In genomic region chr9:110072597-110073355, GRCh38 we compare ENCODE assay signal across 21 cellular contexts.
DNase-seq lines count a peak whose midpoint lies in the region; ATAC-seq and TF ChIP-seq lines count a peak whose summit lies in the region.
"Had no signal": no experiment of that assay in that cellular context is flagged by ENCODE, and none has a peak within 500 bp of the region (broad histone marks: within the 10 kb centered on the region; RNA-seq: fewer than 3 reads in every experiment).

No MANE protein-coding gene starts in this region.

- CTCF ChIA-PET in activated B cell treated with CpG ODN at 0.5 μM for 24 hours (lab: Charles Lee) = interaction anchor here (0.7 to 0.8 kb wide), 2 partner anchors 14 to 169 kb away, joined by 3 to 4 read pairs; no protein-coding TSS in a partner anchor

- peak overlapping the region; percentile 13 for H3K4me3 Mint-ChIP-seq in activated B cell treated with CpG ODN at 0.5 μM for 24 hours
- H3K4me3 Mint-ChIP-seq: activated naive CD8-positive, alpha-beta T cell treated with anti-CD3 and anti-CD28 coated beads for 36 hours; activated T-cell treated with anti-CD3 and anti-CD28 coated beads, Interleukin-2, amount 50 U/mL, for 72 hours; brain; CD8-positive, alpha-beta T cell; H9 had no signal

- no peaks in the 10 kb centered on the region for H3K9me3 Mint-ChIP-seq in activated B cell treated with CpG ODN at 0.5 μM for 24 hours
- H3K9me3 Mint-ChIP-seq: activated naive CD8-positive, alpha-beta T cell treated with anti-CD3 and anti-CD28 coated beads for 36 hours; activated T-cell treated with anti-CD3 and anti-CD28 coated beads, Interleukin-2, amount 50 U/mL, for 72 hours; brain; CD8-positive, alpha-beta T cell; H9 had no signal

- TF ChIP-seq CTCF in activated B cell treated with CpG ODN at 0.5 μM for 24 hours (IDR thresholded peaks at IDR 0.05) (no peak), retinal pigment epithelial cell (conservative IDR thresholded peaks at IDR 0.05; ENCODE audit: low read depth, low read length) (no peak)

- POLR2A ChIA-PET in activated B cell treated with CpG ODN at 0.5 μM for 24 hours (lab: Charles Lee) = interaction anchor here (1.6 kb wide), 1 partner anchor 11 kb away, joined by 3 read pairs; no protein-coding TSS in a partner anchor

- intact Hi-C loops in activated B cell treated with CpG ODN at 0.5 μM for 24 hours (cut with micrococcal nuclease) = loop anchor here (5.0 kb wide), 1 partner anchor 35 kb away; no protein-coding TSS in a partner anchor
- intact Hi-C loops in left ventricle myocardium superior (cut with micrococcal nuclease) = loop anchor here (10.0 kb wide), 1 partner anchor 72 kb away; no protein-coding TSS in a partner anchor

- ATAC-seq in activated B cell treated with CpG ODN at 0.5 μM for 24 hours (ENCODE audit: low read depth) (no peak), left ventricle myocardium superior (peak; percentile 71), HG03342 (IDR thresholded peaks at IDR 0.05; ENCODE audit: unreplicated experiment) (no peak), GM21367 (IDR thresholded peaks at IDR 0.05; ENCODE audit: unreplicated experiment) (no peak)
- ATAC-seq: activated T-cell treated with anti-CD3 and anti-CD28 coated beads, Interleukin-2, amount 50 U/mL, for 72 hours; CD8-positive, alpha-beta T cell had no signal

- no peaks in the 10 kb centered on the region for H3K27me3 Mint-ChIP-seq in activated B cell treated with CpG ODN at 0.5 μM for 24 hours
- H3K27me3 Mint-ChIP-seq: activated naive CD8-positive, alpha-beta T cell treated with anti-CD3 and anti-CD28 coated beads for 36 hours had no signal

- H3K4me1 Mint-ChIP-seq in activated B cell treated with CpG ODN at 0.5 μM for 24 hours = peaks cover 86% of the 10 kb centered on the region
- H3K4me1 Mint-ChIP-seq: activated naive CD8-positive, alpha-beta T cell treated with anti-CD3 and anti-CD28 coated beads for 36 hours had no signal

- DNase-seq in EH (ENCODE audit: low read depth) (peak; percentile 44), activated B cell treated with CpG ODN at 0.5 μM for 24 hours (no peak), left ventricle myocardium superior (no peak), retinal pigment epithelial cell (ENCODE audit: low read depth) (peak; percentile 84), NCI-H2227 (lab: John Stamatoyannopoulos, UW; ENCODE audit: unreplicated experiment) (no peak), NOMO-1 treated with dmso at 0.1 percent for 144 hours (lab: John Stamatoyannopoulos, UW; ENCODE audit: unreplicated experiment) (no peak)
- DNase-seq: activated naive CD8-positive, alpha-beta T cell treated with anti-CD3 and anti-CD28 coated beads for 36 hours; activated T-cell treated with anti-CD3 and anti-CD28 coated beads, Interleukin-2, amount 50 U/mL, for 72 hours; CD8-positive, alpha-beta T cell; DMS79; H9; KG1; left lung; NCI-H1092; NCI-H2081; posterior cingulate gyrus; SHP77 treated with DMSO at 0.1 percent for 48 hours; tibial artery had no signal

- no peak overlapping the region for H3K4me3 ChIP-seq in retinal pigment epithelial cell (ENCODE audit: low read length)
- H3K4me3 ChIP-seq: left lung, tibial artery had no signal

- H3K27ac Mint-ChIP-seq in activated B cell treated with CpG ODN at 0.5 μM for 24 hours = peak overlapping the region; percentile 26
- H3K27ac Mint-ChIP-seq: activated naive CD8-positive, alpha-beta T cell treated with anti-CD3 and anti-CD28 coated beads for 36 hours; activated T-cell treated with anti-CD3 and anti-CD28 coated beads, Interleukin-2, amount 50 U/mL, for 72 hours; CD8-positive, alpha-beta T cell; H9 had no signal

- H3K36me3 Mint-ChIP-seq in activated B cell treated with CpG ODN at 0.5 μM for 24 hours (ENCODE audit: low read depth) = peaks cover 56% of the 10 kb centered on the region
- H3K36me3 Mint-ChIP-seq: activated naive CD8-positive, alpha-beta T cell treated with anti-CD3 and anti-CD28 coated beads for 36 hours; CD8-positive, alpha-beta T cell had no signal

Comparison
In these comparisons a context has a peak if more than half of its experiments do, and no peak if none do; other contexts are left out.
1. DNase-seq: peak in EH (single experiment) and retinal pigment epithelial cell (single experiment); none in activated B cell treated with CpG ODN at 0.5 μM for 24 hours (single experiment), left ventricle myocardium superior (single experiment), NCI-H2227 (single experiment) and NOMO-1 treated with dmso at 0.1 percent for 144 hours (single experiment).